Comparison of ENCODE assay signal across 1 cellular context in genomic region chr5:151684690-151685361, GRCh38.
TF ChIP-seq lines count a peak whose summit lies in the region.

No MANE protein-coding gene starts in this region.

TF ChIP-seq in endothelial cell of umbilical vein, 7 proteins besides CTCF, POLR2A, EP300 and RAD21 (continued from another document):
- peak; percentile 88 for TF ChIP-seq JUN (IDR thresholded peaks at IDR 0.05; ENCODE audit: borderline replicate concordance, insufficient read depth, insufficient read length, low read depth)
